Comparison of ENCODE assay signal across 1 cellular context in genomic region chr14:37791384-37792036, GRCh38.
A peak's percentile ranks its signal among the peaks of the same experiment; 100 is the strongest.
TF ChIP-seq lines count a peak whose summit lies in the region.

No MANE protein-coding gene starts in this region.

TF ChIP-seq in HepG2, 621 proteins besides CTCF, POLR2A, EP300 and RAD21 (continued from another document and continues in another):
- TF ChIP-seq TIGD3 (CRISPR knock-in tag; IDR thresholded peaks at IDR 0.05; ENCODE audit: borderline replicate concordance) (no peak), TARDBP (CRISPR knock-in tag; IDR thresholded peaks at IDR 0.05) (peak; percentile 63; the same call in 1 of the 2 replicates), MTA1 (CRISPR knock-in tag; IDR thresholded peaks at IDR 0.05; ENCODE audit: borderline replicate concordance) (no peak; the same call in 1 of the 2 replicates), ZNF83 (CRISPR knock-in tag; IDR thresholded peaks at IDR 0.05; ENCODE audit: borderline replicate concordance) (no peak), ZKSCAN5 (CRISPR knock-in tag; IDR thresholded peaks at IDR 0.05) (peak; percentile 44; the same call in 1 of the 2 replicates), HNRNPLL (IDR thresholded peaks at IDR 0.05; ENCODE audit: low read depth, low read length, poor library complexity, severe bottlenecking) (no peak), ZNF34 (CRISPR knock-in tag; IDR thresholded peaks at IDR 0.05; ENCODE audit: borderline replicate concordance) (no peak), ZNF225 (CRISPR knock-in tag; IDR thresholded peaks at IDR 0.05) (no peak), TEF (CRISPR knock-in tag; IDR thresholded peaks at IDR 0.05) (no peak), TEAD3 (CRISPR knock-in tag; optimal IDR thresholded peaks at IDR 0.05; ENCODE audit: borderline replicate concordance) (peak; percentile 84), TBX2 (CRISPR knock-in tag; IDR thresholded peaks at IDR 0.05; ENCODE audit: borderline replicate concordance) (peak; percentile 68; the same call in 1 of the 2 replicates), ZIK1 (CRISPR knock-in tag; IDR thresholded peaks at IDR 0.05; ENCODE audit: borderline replicate concordance, low read depth) (no peak), ZNF24 (IDR thresholded peaks at IDR 0.05) (0 out of 2 replicates have a peak, but pooled peaks have one; percentile 32), ZNF710 (CRISPR knock-in tag; IDR thresholded peaks at IDR 0.05; ENCODE audit: borderline replicate concordance) (peak; percentile 99), PAXIP1 (CRISPR knock-in tag; conservative IDR thresholded peaks at IDR 0.05) (peak; percentile 98), ZFX (CRISPR knock-in tag; IDR thresholded peaks at IDR 0.05; ENCODE audit: low read depth) (no peak), MYNN (CRISPR knock-in tag; IDR thresholded peaks at IDR 0.05; ENCODE audit: low read depth) (no peak), PRDM10 (CRISPR knock-in tag; IDR thresholded peaks at IDR 0.05; ENCODE audit: low read depth) (peak; percentile 79; the same call in 1 of the 2 replicates), ZNF441 (CRISPR knock-in tag; IDR thresholded peaks at IDR 0.05; ENCODE audit: borderline replicate concordance) (peak; percentile 71; the same call in 1 of the 2 replicates), ZSCAN12 (CRISPR knock-in tag; IDR thresholded peaks at IDR 0.05) (no peak), ZMAT5 (CRISPR knock-in tag; IDR thresholded peaks at IDR 0.05; ENCODE audit: borderline replicate concordance, low read depth) (no peak), SAP130 (CRISPR knock-in tag; IDR thresholded peaks at IDR 0.05; ENCODE audit: low read depth) (peak; percentile 85), FOXC1 (CRISPR knock-in tag; IDR thresholded peaks at IDR 0.05; ENCODE audit: borderline replicate concordance) (no peak), ZNF556 (CRISPR knock-in tag; IDR thresholded peaks at IDR 0.05; ENCODE audit: borderline replicate concordance) (peak; percentile 84; the same call in 1 of the 2 replicates), ZXDC (CRISPR knock-in tag; IDR thresholded peaks at IDR 0.05) (no peak), SKI (IDR thresholded peaks at IDR 0.05; ENCODE audit: partially characterized antibody) (peak; percentile 95), KLF11 (CRISPR knock-in tag; IDR thresholded peaks at IDR 0.05) (peak; percentile 65; the same call in 1 of the 2 replicates), E2F2 (CRISPR knock-in tag; IDR thresholded peaks at IDR 0.05; ENCODE audit: borderline replicate concordance) (no peak), ZSCAN25 (CRISPR knock-in tag; IDR thresholded peaks at IDR 0.05) (peak; percentile 34; the same call in 1 of the 2 replicates), SIN3B (IDR thresholded peaks at IDR 0.05; ENCODE audit: low read length) (no peak), DNMT3B (CRISPR knock-in tag; conservative IDR thresholded peaks at IDR 0.05) (no peak), ZMYM3 (CRISPR knock-in tag; IDR thresholded peaks at IDR 0.05) (peak; percentile 52; the same call in 1 of the 2 replicates), KDM4B (CRISPR knock-in tag; IDR thresholded peaks at IDR 0.05) (peak; percentile 66; the same call in 1 of the 2 replicates), ZNF446 (CRISPR knock-in tag; IDR thresholded peaks at IDR 0.05) (no peak), PITX1 (CRISPR knock-in tag; IDR thresholded peaks at IDR 0.05) (peak; percentile 89), KDM2A (CRISPR knock-in tag; IDR thresholded peaks at IDR 0.05; ENCODE audit: borderline replicate concordance, low read depth) (no peak), ATM (IDR thresholded peaks at IDR 0.05; ENCODE audit: borderline replicate concordance) (no peak), ZNF264 (CRISPR knock-in tag; IDR thresholded peaks at IDR 0.05) (peak; percentile 80), SMARCC2 (IDR thresholded peaks at IDR 0.05) (no peak), ZNF326 (CRISPR knock-in tag; IDR thresholded peaks at IDR 0.05; ENCODE audit: borderline replicate concordance) (no peak), NR2F1 (CRISPR knock-in tag; IDR thresholded peaks at IDR 0.05) (peak; percentile 38 to 83; a peak in 2 of 4 replicates), CHD4 (IDR thresholded peaks at IDR 0.05; ENCODE audit: borderline replicate concordance, low read length) (peak; percentile 53; the same call in 1 of the 2 replicates), STAT5B (CRISPR knock-in tag; IDR thresholded peaks at IDR 0.05) (no peak; the same call in 1 of the 2 replicates), PAWR (CRISPR knock-in tag; IDR thresholded peaks at IDR 0.05; ENCODE audit: borderline replicate concordance) (no peak), BCLAF1 (IDR thresholded peaks at IDR 0.05) (no peak), KDM1A (CRISPR knock-in tag; IDR thresholded peaks at IDR 0.05) (peak; percentile 53; the same call in 1 of the 2 replicates), JDP2 (CRISPR knock-in tag; IDR thresholded peaks at IDR 0.05; ENCODE audit: borderline replicate concordance) (no peak), POLR2AphosphoS5 (IDR thresholded peaks at IDR 0.05; ENCODE audit: low read depth, low read length) (no peak)
